ENCODE assay signal across 1 cellular context in genomic region chr1:43991476-43992231, GRCh38.
A peak's percentile ranks its signal among the peaks of the same experiment; 100 is the strongest.
TF ChIP-seq lines count a peak whose summit lies in the region.

TSS of gene CCDC24 (plus strand) at chr1:43991599. CDS start at chr1:43991879, 280 bp downstream.

TF ChIP-seq in liver, 16 proteins besides CTCF, POLR2A, EP300 and RAD21 (continued from another document):
- TF ChIP-seq, protein P1, sequence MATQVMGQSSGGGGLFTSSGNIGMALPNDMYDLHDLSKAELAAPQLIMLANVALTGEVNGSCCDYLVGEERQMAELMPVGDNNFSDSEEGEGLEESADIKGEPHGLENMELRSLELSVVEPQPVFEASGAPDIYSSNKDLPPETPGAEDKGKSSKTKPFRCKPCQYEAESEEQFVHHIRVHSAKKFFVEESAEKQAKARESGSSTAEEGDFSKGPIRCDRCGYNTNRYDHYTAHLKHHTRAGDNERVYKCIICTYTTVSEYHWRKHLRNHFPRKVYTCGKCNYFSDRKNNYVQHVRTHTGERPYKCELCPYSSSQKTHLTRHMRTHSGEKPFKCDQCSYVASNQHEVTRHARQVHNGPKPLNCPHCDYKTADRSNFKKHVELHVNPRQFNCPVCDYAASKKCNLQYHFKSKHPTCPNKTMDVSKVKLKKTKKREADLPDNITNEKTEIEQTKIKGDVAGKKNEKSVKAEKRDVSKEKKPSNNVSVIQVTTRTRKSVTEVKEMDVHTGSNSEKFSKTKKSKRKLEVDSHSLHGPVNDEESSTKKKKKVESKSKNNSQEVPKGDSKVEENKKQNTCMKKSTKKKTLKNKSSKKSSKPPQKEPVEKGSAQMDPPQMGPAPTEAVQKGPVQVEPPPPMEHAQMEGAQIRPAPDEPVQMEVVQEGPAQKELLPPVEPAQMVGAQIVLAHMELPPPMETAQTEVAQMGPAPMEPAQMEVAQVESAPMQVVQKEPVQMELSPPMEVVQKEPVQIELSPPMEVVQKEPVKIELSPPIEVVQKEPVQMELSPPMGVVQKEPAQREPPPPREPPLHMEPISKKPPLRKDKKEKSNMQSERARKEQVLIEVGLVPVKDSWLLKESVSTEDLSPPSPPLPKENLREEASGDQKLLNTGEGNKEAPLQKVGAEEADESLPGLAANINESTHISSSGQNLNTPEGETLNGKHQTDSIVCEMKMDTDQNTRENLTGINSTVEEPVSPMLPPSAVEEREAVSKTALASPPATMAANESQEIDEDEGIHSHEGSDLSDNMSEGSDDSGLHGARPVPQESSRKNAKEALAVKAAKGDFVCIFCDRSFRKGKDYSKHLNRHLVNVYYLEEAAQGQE (IDR thresholded peaks at IDR 0.05), result peak; percentile 35
- TF ChIP-seq SP1 (IDR thresholded peaks at IDR 0.05) (no peak), FOXA2 (IDR thresholded peaks at IDR 0.05) (no peak), MAX (IDR thresholded peaks at IDR 0.05) (no peak), JUND (IDR thresholded peaks at IDR 0.05) (peak in 1 of 2 donors; percentile 16), RXRA (IDR thresholded peaks at IDR 0.05) (peak; percentile 67 to 71)
TF ChIP-seq in liver: peak in this region for 7.
